8 cellular contexts compared by ENCODE assay signal in genomic region chr2:12169060-12169406, GRCh38.
A peak's percentile ranks its signal among the peaks of the same experiment; 100 is the strongest.
DNase-seq lines count a peak whose midpoint lies in the region; ATAC-seq, FAIRE-seq and TF ChIP-seq lines count a peak whose summit lies in the region.

No MANE protein-coding gene starts in this region.

- H3K27me3 Mint-ChIP-seq in activated T-helper 2 cell treated with anti-CD3 and anti-CD28 coated beads, Interferon-gamma antibody, Interleukin-2, Interleukin-4, amounts not matched to agents 10 μg/mL and 5 μg/mL and 100 μg/mL, durations not matched to agents 14 hours and 24 hours and 36 hours (ENCODE audit: low read depth) = peaks cover 6% of the 10 kb centered on the region

- WGBS in adrenal gland, 4 donors = 55 to 60% (median 58%) methylated on average over 4 of the region's 4 CpGs

- H3K36me3 ChIP-seq in adrenal gland (replicated peaks in 1 of 2) (no peaks in the 10 kb centered on the region), subcutaneous abdominal adipose tissue (ENCODE audit: control insufficient read depth in 5 of 5, insufficient read depth in 5 of 5, low read length in 5 of 5) (no peaks in the 10 kb centered on the region)

- DNase-seq in adrenal gland (peak in 6 of 7 donors; percentile 35 to 73 (median 54)), iris pigment epithelial cell (ENCODE audit: low read depth) (peak; percentile 98), GOT3 (lab: John Stamatoyannopoulos, UW) (no peak), H54 (ENCODE audit: insufficient read length, low spot score) (no peak)
- DNase-seq in activated T-helper 2 cell treated with anti-CD3 and anti-CD28 coated beads, Interferon-gamma antibody, Interleukin-2, Interleukin-4, amounts not matched to agents 10 μg/mL and 5 μg/mL and 100 μg/mL, durations not matched to agents 14 hours and 24 hours and 36 hours (ENCODE audit: low spot score) = no peak
- no peak for DNase-seq in stimulated activated CD4-positive, alpha-beta T cell treated with anti-CD3 and anti-CD28 coated beads, Interleukin-4, amount 100 ng/mL, for 1 hour

- peak; percentile 40 for ATAC-seq in HG03060 (IDR thresholded peaks at IDR 0.05; ENCODE audit: low read depth, unreplicated experiment)

- H3K36me3 Mint-ChIP-seq in activated T-helper 2 cell treated with anti-CD3 and anti-CD28 coated beads, Interferon-gamma antibody, Interleukin-2, Interleukin-4, amounts not matched to agents 10 μg/mL and 5 μg/mL and 100 μg/mL, durations not matched to agents 14 hours and 24 hours and 36 hours (ENCODE audit: low read depth) = no peaks in the 10 kb centered on the region

- peaks cover 7 to 25% of the 10 kb centered on the region in 2 donors for H3K4me1 ChIP-seq in adrenal gland (replicated peaks in 1 of 2)
- peaks cover 10 to 32% (median 27%) of the 10 kb centered on the region in 5 donors for H3K4me1 ChIP-seq in subcutaneous abdominal adipose tissue (ENCODE audit: control insufficient read depth in 5 of 5, insufficient read depth in 5 of 5, low read length in 5 of 5)

- peak in 1 of 6 experiments; percentile 20 for TF ChIP-seq CTCF in adrenal gland (IDR thresholded peaks at IDR 0.05)

- H3K4me3 ChIP-seq in adrenal gland (no peak overlapping the region), subcutaneous abdominal adipose tissue (ENCODE audit: low read depth in 1 of 5, low read length in 5 of 5) (no peak overlapping the region)

- H3K27ac Mint-ChIP-seq in activated T-helper 2 cell treated with anti-CD3 and anti-CD28 coated beads, Interferon-gamma antibody, Interleukin-2, Interleukin-4, amounts not matched to agents 10 μg/mL and 5 μg/mL and 100 μg/mL, durations not matched to agents 14 hours and 24 hours and 36 hours = no peak overlapping the region

- H3K9me3 ChIP-seq in adrenal gland (replicated peaks in 1 of 3) = no peaks in the 10 kb centered on the region
- H3K9me3 ChIP-seq in subcutaneous abdominal adipose tissue (ENCODE audit: control insufficient read depth in 5 of 5, low read length in 5 of 5) = no peaks in the 10 kb centered on the region

- H3K27ac ChIP-seq in adrenal gland (peak overlapping the region in 3 of 5 donors; percentile 13 to 67 (median 65)), subcutaneous abdominal adipose tissue (ENCODE audit: low read depth, low read length) (peak overlapping the region; percentile 54)

- H3K27me3 ChIP-seq in adrenal gland (no peaks in the 10 kb centered on the region), subcutaneous abdominal adipose tissue (ENCODE audit: control insufficient read depth in 5 of 5, insufficient read depth in 4 of 5, low read length in 5 of 5) (no peaks in the 10 kb centered on the region)

- FAIRE-seq in H54 (lab: Jason Lieb, UNC) = no peak

- H3K4me1 Mint-ChIP-seq in activated T-helper 2 cell treated with anti-CD3 and anti-CD28 coated beads, Interferon-gamma antibody, Interleukin-2, Interleukin-4, amounts not matched to agents 10 μg/mL and 5 μg/mL and 100 μg/mL, durations not matched to agents 14 hours and 24 hours and 36 hours (ENCODE audit: low read depth) = peaks cover 9% of the 10 kb centered on the region

- intact Hi-C loops in adrenal gland (cut with DNase I) = no loop called here
- intact Hi-C loops in activated T-helper 2 cell treated with anti-CD3 and anti-CD28 coated beads, Interferon-gamma antibody, Interleukin-2, Interleukin-4, amounts not matched to agents 10 μg/mL and 5 μg/mL and 100 μg/mL, durations not matched to agents 14 hours and 24 hours and 36 hours (cut with micrococcal nuclease) = no loop called here

- no peaks in the 10 kb centered on the region for H3K9me3 Mint-ChIP-seq in activated T-helper 2 cell treated with anti-CD3 and anti-CD28 coated beads, Interferon-gamma antibody, Interleukin-2, Interleukin-4, amounts not matched to agents 10 μg/mL and 5 μg/mL and 100 μg/mL, durations not matched to agents 14 hours and 24 hours and 36 hours

- TF ChIP-seq POLR2A in adrenal gland (IDR thresholded peaks at IDR 0.05) (no peak), H54 (IDR thresholded peaks at IDR 0.05; ENCODE audit: low read depth, low read length) (no peak)

- H3K9ac ChIP-seq in subcutaneous abdominal adipose tissue (ENCODE audit: low read length in 5 of 5) = peak overlapping the region in 1 of 5 donors; percentile 22

- H3K4me3 Mint-ChIP-seq in activated T-helper 2 cell treated with anti-CD3 and anti-CD28 coated beads, Interferon-gamma antibody, Interleukin-2, Interleukin-4, amounts not matched to agents 10 μg/mL and 5 μg/mL and 100 μg/mL, durations not matched to agents 14 hours and 24 hours and 36 hours (ENCODE audit: low read depth) = no peak overlapping the region

Comparison
In these comparisons a context has a peak if more than half of its experiments do, and no peak if none do; other contexts are left out.
1. DNase-seq: peak in adrenal gland (6 of 7) and iris pigment epithelial cell (single experiment); none in activated T-helper 2 cell treated with anti-CD3 and anti-CD28 coated beads, Interferon-gamma antibody, Interleukin-2, Interleukin-4, amounts not matched to agents 10 μg/mL and 5 μg/mL and 100 μg/mL, durations not matched to agents 14 hours and 24 hours and 36 hours (single experiment), GOT3 (single experiment), stimulated activated CD4-positive, alpha-beta T cell treated with anti-CD3 and anti-CD28 coated beads, Interleukin-4, amount 100 ng/mL, for 1 hour (single experiment) and H54 (single experiment).